In the genomic region with DNA sequence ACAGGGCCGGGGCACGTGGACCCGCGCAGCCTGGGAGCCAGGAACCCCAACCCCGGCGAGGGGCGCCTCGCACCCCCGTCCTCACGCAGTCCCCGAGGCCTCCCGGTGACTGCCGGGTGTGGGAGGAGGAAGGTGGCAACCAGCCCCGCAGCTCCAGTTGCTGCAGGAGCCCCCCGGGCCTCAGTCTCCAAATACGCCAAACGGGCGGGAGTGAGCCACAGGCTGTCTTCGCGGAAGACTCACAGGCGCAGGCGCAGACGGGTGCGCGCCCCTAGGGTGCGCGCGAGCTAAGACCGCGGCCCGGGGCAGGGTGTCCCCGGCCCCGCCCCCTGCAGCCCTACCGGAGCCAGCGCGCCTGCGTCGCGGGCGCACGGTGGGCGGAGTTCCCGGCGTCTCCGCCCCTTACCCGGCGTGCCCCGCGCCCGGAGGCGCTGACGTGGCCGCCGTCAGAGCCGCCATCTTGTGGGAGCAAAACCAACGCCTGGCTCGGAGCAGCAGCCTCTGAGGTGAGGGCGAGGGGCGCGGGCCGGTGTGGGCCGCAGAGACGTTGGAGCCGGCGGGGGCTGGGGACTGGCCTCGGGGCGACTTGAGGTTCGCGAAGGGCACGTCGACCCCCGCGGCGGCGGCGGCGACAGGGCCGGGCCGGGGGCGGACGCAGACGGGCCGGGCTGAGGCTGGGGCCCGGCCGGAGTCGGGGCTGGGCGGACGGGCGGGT, we compare ENCODE assay signal across 8 cellular contexts. TPM values are rescaled to one million over a fixed set of nuclear protein-coding genes. Genes with fewer than 3 reads are reported as not detected.
DNase-seq lines count a peak whose midpoint lies in the region; ATAC-seq and TF ChIP-seq lines count a peak whose summit lies in the region.

Gene ARF1, plus strand, starts transcription at position 449 of the 715 bp plus-strand sequence. CDS start 14,407 bp downstream, outside the sequence.

- H3K9me3 Mint-ChIP-seq in activated T-cell treated with anti-CD3 and anti-CD28 coated beads, Interleukin-2, amount 50 U/mL, for 24 hours: no peaks in the 10 kb centered on the region

- H3K27me3 ChIP-seq in esophagus (ENCODE audit: control insufficient read depth in 1 of 2, insufficient read depth in 2 of 2, low read length in 2 of 2) (no peaks in the 10 kb centered on the region), muscle layer of duodenum (ENCODE audit: low read depth, low read length) (no peaks in the 10 kb centered on the region)

- H3K9me3 ChIP-seq in esophagus (ENCODE audit: control insufficient read depth in 2 of 2, insufficient read depth in 1 of 2, low read depth in 1 of 2, low read length in 1 of 2) (no peaks in the 10 kb centered on the region), muscle layer of duodenum (ENCODE audit: control insufficient read depth in 1 of 2, low read length in 2 of 2) (no peaks in the 10 kb centered on the region)

- H3K4me3 Mint-ChIP-seq in activated T-cell treated with anti-CD3 and anti-CD28 coated beads, Interleukin-2, amount 50 U/mL, for 24 hours: peak within 1 kb of the TSS; percentile 97

- peak; percentile 96 for DNase-seq in DMS153 treated with DMSO at 0.1 percent for 48 hours (lab: John Stamatoyannopoulos, UW; ENCODE audit: unreplicated experiment)
- DNase-seq in KG1 (lab: John Stamatoyannopoulos, UW): peak; percentile 92
- peak; percentile 97 for DNase-seq in activated T-cell treated with anti-CD3 and anti-CD28 coated beads, Interleukin-2, amount 50 U/mL, for 24 hours
- DNase-seq in stimulated activated CD8-positive, alpha-beta memory T cell treated with anti-CD3 and anti-CD28 coated beads, Interleukin-7, amount 100 ng/mL, for 24 hours (ENCODE audit: low read depth): peak; percentile 81

- H3K36me3 Mint-ChIP-seq in activated T-cell treated with anti-CD3 and anti-CD28 coated beads, Interleukin-2, amount 50 U/mL, for 24 hours (ENCODE audit: low read depth): peaks cover 54% of the 10 kb centered on the region

- H3K4me1 ChIP-seq in esophagus (ENCODE audit: control insufficient read depth in 2 of 2, insufficient read depth in 2 of 2, low read length in 1 of 2): peaks cover 7 to 22% of the 10 kb centered on the region in 2 donors
- peaks cover 34 to 47% of the 10 kb centered on the region in 2 donors for H3K4me1 ChIP-seq in muscle layer of duodenum (ENCODE audit: control insufficient read depth in 1 of 2, insufficient read depth in 2 of 2, low read length in 2 of 2)

- 0 to 1% methylated on average over 71 to 89 of the region's 89 CpGs for WGBS in esophagus, 2 donors

- H3K4me3 ChIP-seq in esophagus (ENCODE audit: low read depth in 1 of 2, low read length in 2 of 2): peak within 1 kb of the TSS; percentile 93 to 99
- peak within 1 kb of the TSS; percentile 74 to 98 for H3K4me3 ChIP-seq in muscle layer of duodenum (ENCODE audit: low read depth in 1 of 2, low read length in 2 of 2)

- H3K27me3 Mint-ChIP-seq in activated T-cell treated with anti-CD3 and anti-CD28 coated beads, Interleukin-2, amount 50 U/mL, for 24 hours: no peaks in the 10 kb centered on the region

- peak within 1 kb of the TSS; percentile 98 for H3K27ac Mint-ChIP-seq in activated T-cell treated with anti-CD3 and anti-CD28 coated beads, Interleukin-2, amount 50 U/mL, for 24 hours

- ATAC-seq in GM21723 (IDR thresholded peaks at IDR 0.05; ENCODE audit: unreplicated experiment): peak; percentile 71

- H3K4me1 Mint-ChIP-seq in activated T-cell treated with anti-CD3 and anti-CD28 coated beads, Interleukin-2, amount 50 U/mL, for 24 hours (ENCODE audit: low read depth): peaks cover 50% of the 10 kb centered on the region

- H3K36me3 ChIP-seq in esophagus (ENCODE audit: control insufficient read depth in 2 of 2, insufficient read depth in 2 of 2, low read length in 1 of 2) (peaks cover 0 to 3% of the 10 kb centered on the region in 2 donors), muscle layer of duodenum (ENCODE audit: control insufficient read depth in 1 of 2, insufficient read depth in 2 of 2, low read length in 2 of 2) (peaks cover 0 to 9% of the 10 kb centered on the region in 2 donors)

- H3K27ac ChIP-seq in esophagus (ENCODE audit: low read depth in 2 of 2, low read length in 1 of 2) (peak within 1 kb of the TSS; percentile 96 to 99), muscle layer of duodenum (ENCODE audit: low read length) (peak within 1 kb of the TSS; percentile 96)

TF ChIP-seq in PFSK-1, 5 proteins besides CTCF, POLR2A, EP300 and RAD21:
- TF ChIP-seq SIN3A (IDR thresholded peaks at IDR 0.05; ENCODE audit: borderline replicate concordance, insufficient read depth, low read length): no peak
- peak; percentile 91; the same call in 1 of the 2 replicates for TF ChIP-seq TAF1 (IDR thresholded peaks at IDR 0.05; ENCODE audit: borderline replicate concordance, insufficient read depth, low read length)
- peak; percentile 91 for TF ChIP-seq POLR2AphosphoS5 (IDR thresholded peaks at IDR 0.05; ENCODE audit: low read depth, low read length)
- peak; percentile 37 to 43; a peak in 1 of 4 replicates for TF ChIP-seq REST (IDR thresholded peaks at IDR 0.05; ENCODE audit: insufficient read depth in 1 of 2, low read depth in 2 of 2, low read length in 2 of 2)
- TF ChIP-seq FOXP2 (optimal IDR thresholded peaks at IDR 0.05; ENCODE audit: borderline replicate concordance, extremely low read depth, extremely low read length, insufficient read depth): no peak

RNA-seq across cellular contexts. Expression of gene ARF1, which starts in this region (rescaled TPM):
- polyA plus RNA-seq in PFSK-1 (2012; ENCODE audit: insufficient read length, low read depth): 822 TPM
- 100 to 1,000 TPM; 180 to 295 TPM for polyA plus RNA-seq in esophagus

Comparison
In these comparisons a context has a peak if more than half of its experiments do, and no peak if none do; other contexts are left out.
1. Peak in every context shown above with its lines: DNase-seq, ATAC-seq, H3K4me3 ChIP-seq and H3K27ac ChIP-seq.